In genomic region chr16:3838600-3839401, GRCh38 we compare ENCODE assay signal across 27 cellular contexts. TPM values are rescaled to one million over a fixed set of nuclear protein-coding genes. Genes with fewer than 3 reads are reported as not detected.
A peak's percentile ranks its signal among the peaks of the same experiment; 100 is the strongest.
DNase-seq lines count a peak whose midpoint lies in the region; ATAC-seq, FAIRE-seq and TF ChIP-seq lines count a peak whose summit lies in the region.
"Had no signal": no experiment of that assay in that cellular context is flagged by ENCODE, and none has a peak within 500 bp of the region (broad histone marks: within the 10 kb centered on the region; RNA-seq: fewer than 3 reads in every experiment).

No MANE protein-coding gene starts in this region.

- H3K27me3 ChIP-seq in breast epithelium = no peaks in the 10 kb centered on the region
- no peaks in the 10 kb centered on the region for H3K27me3 ChIP-seq in keratinocyte (ENCODE audit: control insufficient read depth, extremely low read depth, insufficient read depth, low read length)
- H3K27me3 ChIP-seq: right lobe of liver, SJSA1 had no signal

- TF ChIP-seq POLR2A in breast epithelium (IDR thresholded peaks at IDR 0.05) = no peak

- BruUV-seq in MCF 10A (replicated peaks; lab: Mats Ljungman, UMichigan) = no TSS peak

- peak; percentile 31 for DNase-seq in MCF 10A (ENCODE audit: unreplicated experiment)
- no peak for DNase-seq in breast epithelium (ENCODE audit: low spot score in 2 of 2)
- DNase-seq in astrocyte of the hippocampus (ENCODE audit: low read depth, low spot score) = peak; percentile 49
- no peak for DNase-seq in keratinocyte (ENCODE audit: low read depth, low spot score)
- no peak for DNase-seq in T-cell
- no peak for DNase-seq in NCI-H446 treated with DMSO at 0.1 percent for 48 hours (lab: John Stamatoyannopoulos, UW)
- no peak for DNase-seq in NCI-H748 (lab: John Stamatoyannopoulos, UW; ENCODE audit: unreplicated experiment)
- DNase-seq: activated CD8-positive, alpha-beta memory T cell treated with anti-CD3 and anti-CD28 coated beads, Interleukin-2, amount 50 U/mL, for 4 hours; AML-193; CD8-positive, alpha-beta memory T cell; dermis blood vessel endothelial cell; DMS53; hypothalamus; kidney; NCI-H1092; NCI-H2029 treated with DMSO at 0.1 percent for 48 hours; NCI-H510A; occipital lobe; right lobe of liver had no signal

- H3K27ac ChIP-seq in breast epithelium = no peak overlapping the region
- peak overlapping the region; percentile 13 for H3K27ac ChIP-seq in keratinocyte (ENCODE audit: control insufficient read depth, insufficient read depth, low read length)
- H3K27ac ChIP-seq: right lobe of liver, SJSA1 had no signal

- H3K79me2 ChIP-seq in keratinocyte (ENCODE audit: control insufficient read depth, insufficient read depth, low read length) = peaks cover 62% of the 10 kb centered on the region

- no peak overlapping the region for H3K4me3 Mint-ChIP-seq in MCF 10A (ENCODE audit: unreplicated experiment)
- no peak overlapping the region for H3K4me3 Mint-ChIP-seq in stimulated activated memory B cell treated with anti-CD40 and anti-IgM and Interleukin-4, amounts not matched to agents 10 μg/mL and 1 μg/mL and 100 μg/mL, for 72 hours
- H3K4me3 Mint-ChIP-seq in T-cell = no peak overlapping the region
- H3K4me3 Mint-ChIP-seq: CD8-positive, alpha-beta memory T cell; type B pancreatic cell had no signal

- H3K36me3 ChIP-seq in breast epithelium (no peaks in the 10 kb centered on the region), keratinocyte (ENCODE audit: control insufficient read depth in 2 of 2, extremely low read depth in 1 of 2, insufficient read depth in 2 of 2, low read length in 2 of 2) (peaks cover 0 to 2% of the 10 kb centered on the region in 2 experiments)

- no peak for ATAC-seq in stimulated activated memory B cell treated with anti-CD40 and anti-IgM and Interleukin-4, amounts not matched to agents 10 μg/mL and 1 μg/mL and 100 μg/mL, for 72 hours
- ATAC-seq in T-cell (replicated peaks in 1 of 4) = no peak
- ATAC-seq: GM12878, Panc1, right lobe of liver had no signal

- H3K9me3 Mint-ChIP-seq in MCF 10A (ENCODE audit: unreplicated experiment) (no peaks in the 10 kb centered on the region), T-cell (peaks cover 0 to 2% (median 0%) of the 10 kb centered on the region in 3 donors)
- no peaks in the 10 kb centered on the region for H3K9me3 Mint-ChIP-seq in stimulated activated memory B cell treated with anti-CD40 and anti-IgM and Interleukin-4, amounts not matched to agents 10 μg/mL and 1 μg/mL and 100 μg/mL, for 72 hours
- H3K9me3 Mint-ChIP-seq: type B pancreatic cell had no signal

- H3K36me3 Mint-ChIP-seq in MCF 10A (ENCODE audit: insufficient read depth, unreplicated experiment) (peaks cover 18% of the 10 kb centered on the region), T-cell (peaks cover 21% of the 10 kb centered on the region)
- peaks cover 26% of the 10 kb centered on the region for H3K36me3 Mint-ChIP-seq in stimulated activated memory B cell treated with anti-CD40 and anti-IgM and Interleukin-4, amounts not matched to agents 10 μg/mL and 1 μg/mL and 100 μg/mL, for 72 hours

- H4K20me1 ChIP-seq in keratinocyte (ENCODE audit: control insufficient read depth, extremely low read depth, insufficient read depth, low read length) = no peaks in the 10 kb centered on the region

- POLR2A ChIA-PET in MCF 10A (lab: Yijun Ruan, JAX) (interaction anchor here (0.6 to 1.4 kb wide), 5 partner anchors 8 to 61 kb away, joined by 3 to 9 read pairs (median 3); no protein-coding TSS in a partner anchor), T-cell (lab: Charles Lee) (interaction anchor here (0.6 to 0.7 kb wide), 2 partner anchors 73 to 813 kb away, joined by 3 to 13 read pairs; no protein-coding TSS in a partner anchor)

- H3K9me1 ChIP-seq in keratinocyte (ENCODE audit: control insufficient read depth, extremely low read depth, insufficient read depth, low read length) = no peaks in the 10 kb centered on the region

- H3K27me3 Mint-ChIP-seq in MCF 10A (ENCODE audit: insufficient read depth, unreplicated experiment) (no peaks in the 10 kb centered on the region), T-cell (no peaks in the 10 kb centered on the region)
- no peaks in the 10 kb centered on the region for H3K27me3 Mint-ChIP-seq in stimulated activated memory B cell treated with anti-CD40 and anti-IgM and Interleukin-4, amounts not matched to agents 10 μg/mL and 1 μg/mL and 100 μg/mL, for 72 hours
- H3K27me3 Mint-ChIP-seq: CD8-positive, alpha-beta memory T cell; type B pancreatic cell had no signal

- intact Hi-C loops in MCF 10A (cut with micrococcal nuclease) (no loop called here), breast epithelium (cut with DNase I; ENCODE audit: low total_unique reads) (no loop called here)

- CTCF ChIA-PET in MCF 10A (lab: Yijun Ruan, JAX) = no interaction called here
- CTCF ChIA-PET in T-cell (lab: Charles Lee) = no interaction called here

- H2AFZ ChIP-seq in keratinocyte (ENCODE audit: control insufficient read depth, low read length) = no peak overlapping the region

- no peak overlapping the region for H3K9ac ChIP-seq in keratinocyte (ENCODE audit: control insufficient read depth, extremely low read depth, insufficient read depth, low read length)

- H3K4me2 ChIP-seq in keratinocyte (ENCODE audit: control insufficient read depth, extremely low read depth, insufficient read depth, low read depth, low read length) = peak overlapping the region; percentile 48

- peak overlapping the region; percentile 63 for H3K27ac Mint-ChIP-seq in MCF 10A (ENCODE audit: low read depth, unreplicated experiment)
- H3K27ac Mint-ChIP-seq in stimulated activated memory B cell treated with anti-CD40 and anti-IgM and Interleukin-4, amounts not matched to agents 10 μg/mL and 1 μg/mL and 100 μg/mL, for 72 hours = peak overlapping the region; percentile 51
- no peak overlapping the region for H3K27ac Mint-ChIP-seq in T-cell
- H3K27ac Mint-ChIP-seq: activated T-helper 2 cell treated with anti-CD3 and anti-CD28 coated beads, Interferon-gamma antibody, Interleukin-2, Interleukin-4, amounts not matched to agents 10 μg/mL and 5 μg/mL and 100 μg/mL, durations not matched to agents 14 hours and 24 hours and 36 hours; CD8-positive, alpha-beta memory T cell; type B pancreatic cell had no signal

- peaks cover 3 to 7% of the 10 kb centered on the region in 2 donors for H3K4me1 ChIP-seq in breast epithelium
- H3K4me1 ChIP-seq in keratinocyte (ENCODE audit: control insufficient read depth, extremely low read depth, insufficient read depth, low read length) = peaks cover 21% of the 10 kb centered on the region

- no peak for FAIRE-seq in keratinocyte (lab: Jason Lieb, UNC)
- FAIRE-seq: bronchial epithelial cell, GM12878, kidney had no signal

- no peaks in the 10 kb centered on the region for H3K9me3 ChIP-seq in breast epithelium
- no peaks in the 10 kb centered on the region for H3K9me3 ChIP-seq in keratinocyte (ENCODE audit: control insufficient read depth, low read depth, low read length)
- H3K9me3 ChIP-seq: right lobe of liver, SJSA1 had no signal

- dilution Hi-C loops in keratinocyte (cut with MboI; ENCODE audit: extremely low pct_ligation_motif_present, low sequenced_read_pairs) = no loop called here

- H3K4me3 ChIP-seq in breast epithelium = no peak overlapping the region
- H3K4me3 ChIP-seq in keratinocyte (ENCODE audit: control insufficient read depth in 2 of 3, extremely low read depth in 1 of 3, insufficient read depth in 2 of 3, low read depth in 1 of 3, low read length in 3 of 3) = peak overlapping the region in 1 of 3 experiments; percentile 15
- H3K4me3 ChIP-seq: GM12878, lung, right lobe of liver, SJSA1 had no signal

- TF ChIP-seq CTCF in MCF 10A (IDR thresholded peaks at IDR 0.05; ENCODE audit: unreplicated experiment) (no peak), breast epithelium (IDR thresholded peaks at IDR 0.05) (no peak), keratinocyte (optimal IDR thresholded peaks at IDR 0.05 in 1 of 3, IDR thresholded peaks at IDR 0.05 in 1 of 3, conservative IDR thresholded peaks at IDR 0.05 in 1 of 3; ENCODE audit: extremely low read depth in 1 of 3, insufficient read depth in 2 of 3, low read length in 3 of 3) (no peak)

- H3K4me1 Mint-ChIP-seq in MCF 10A (ENCODE audit: insufficient read depth, unreplicated experiment) = peaks cover 24% of the 10 kb centered on the region
- peaks cover 44% of the 10 kb centered on the region for H3K4me1 Mint-ChIP-seq in stimulated activated memory B cell treated with anti-CD40 and anti-IgM and Interleukin-4, amounts not matched to agents 10 μg/mL and 1 μg/mL and 100 μg/mL, for 72 hours
- H3K4me1 Mint-ChIP-seq in T-cell = peaks cover 49 to 60% (median 59%) of the 10 kb centered on the region in 3 donors

RNA-seq across cellular contexts. Expression of gene CREBBP, which starts 41.7 kb away (rescaled TPM):
- total RNA-seq in MCF 10A (2022) = 73.7 and 74.0 TPM in 2 replicates
- total RNA-seq in breast epithelium = 10 to 100 TPM; 61.6 to 82.6 (median 69.5) TPM
- polyA plus RNA-seq in keratinocyte = 2.2 to 5.0 TPM (median 4.6 TPM) in 3 replicates
- polyA plus RNA-seq in keratinocyte (2011; ENCODE audit: low read depth) = 132 TPM
- polyA plus RNA-seq in keratinocyte (2011; cell fraction: cytosol; rRNA removed) = 4.3 and 4.8 TPM in 2 replicates
- 23.8 and 25.9 TPM in 2 replicates for polyA plus RNA-seq in keratinocyte (2011; cell fraction: nucleus; rRNA removed)
- 12.9 and 15.0 TPM in 2 replicates for polyA plus RNA-seq in keratinocyte (2012; ENCODE audit: low replicate concordance)
- polyA minus RNA-seq in keratinocyte = 10.6 to 48.3 TPM (median 17.6 TPM) in 3 replicates
- 17.3 TPM for polyA minus RNA-seq in keratinocyte (2011; cell fraction: cytosol; rRNA and poly(A)+ RNA removed)
- polyA minus RNA-seq in keratinocyte (2011; cell fraction: nucleus; rRNA and poly(A)+ RNA removed) = 35.5 and 53.1 TPM in 2 replicates
- 100 to 1,000 TPM; 114 to 183 (median 127) TPM for total RNA-seq in T-cell

Comparison
In these comparisons a context has a peak if more than half of its experiments do, and no peak if none do; other contexts are left out.
1. DNase-seq: peak in MCF 10A (single experiment) and astrocyte of the hippocampus (single experiment); none in breast epithelium (0 of 2), keratinocyte (single experiment), T-cell (0 of 34), NCI-H446 treated with DMSO at 0.1 percent for 48 hours (single experiment) and NCI-H748 (single experiment).
2. H3K27ac Mint-ChIP-seq: peak in MCF 10A (single experiment) and stimulated activated memory B cell treated with anti-CD40 and anti-IgM and Interleukin-4, amounts not matched to agents 10 μg/mL and 1 μg/mL and 100 μg/mL, for 72 hours (single experiment); none in T-cell (0 of 2).